1 cellular context compared by ENCODE assay signal in the genomic region with DNA sequence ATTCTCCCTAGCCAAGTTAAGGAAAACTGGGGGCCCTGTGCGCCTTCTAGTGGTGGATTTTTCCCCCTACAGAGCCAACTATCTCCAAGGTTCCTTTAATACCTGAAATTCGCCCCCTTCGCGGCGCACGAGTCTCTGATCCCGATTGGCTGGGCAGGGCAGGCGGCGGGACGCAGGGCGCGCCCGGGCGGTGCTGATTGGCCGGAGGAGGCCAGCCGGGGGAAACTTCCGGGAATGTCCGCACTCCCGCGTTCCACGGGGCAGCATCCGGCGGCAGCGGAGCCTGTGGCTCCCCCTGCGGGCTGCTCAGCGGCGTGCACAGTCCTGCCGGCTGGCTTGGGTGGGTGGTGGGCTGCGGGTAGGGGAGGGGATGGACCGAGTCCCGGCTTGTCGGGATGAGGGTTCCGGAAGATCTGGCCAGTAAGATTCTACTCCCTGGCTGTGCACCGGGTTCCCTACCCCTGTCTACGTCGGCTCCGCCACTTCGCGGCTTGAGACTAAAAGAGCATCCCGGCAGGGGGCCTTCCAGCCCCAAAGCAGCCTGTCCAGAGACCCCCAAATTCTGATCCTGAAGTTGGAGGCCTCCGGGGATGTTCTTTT.
A peak's percentile ranks its signal among the peaks of the same experiment; 100 is the strongest.
TF ChIP-seq lines count a peak whose summit lies in the region.

NABP2 (plus strand) TSS at position 241 of the 600 bp plus-strand sequence. CDS start 515 bp downstream, outside the sequence.

TF ChIP-seq in HepG2, 621 proteins besides CTCF, POLR2A, EP300 and RAD21 (continued from another document and continues in another):
- TF ChIP-seq ZNF503 (CRISPR knock-in tag; IDR thresholded peaks at IDR 0.05) (no peak), ZNF530 (CRISPR knock-in tag; IDR thresholded peaks at IDR 0.05; ENCODE audit: low read depth) (no peak), ZSCAN20 (CRISPR knock-in tag; IDR thresholded peaks at IDR 0.05; ENCODE audit: borderline replicate concordance) (no peak), ZFAT (CRISPR knock-in tag; conservative IDR thresholded peaks at IDR 0.05) (no peak), FOXA1 (IDR thresholded peaks at IDR 0.05) (no peak), FOXA1 (CRISPR knock-in tag; IDR thresholded peaks at IDR 0.05) (no peak), YEATS4 (CRISPR knock-in tag; IDR thresholded peaks at IDR 0.05; ENCODE audit: borderline replicate concordance) (peak; percentile 64; the same call in 1 of the 2 replicates), TBL1XR1 (IDR thresholded peaks at IDR 0.05; ENCODE audit: borderline replicate concordance, low read length, partially characterized antibody) (no peak), NRL (CRISPR knock-in tag; IDR thresholded peaks at IDR 0.05; ENCODE audit: borderline replicate concordance) (no peak), ZNF850 (CRISPR knock-in tag; conservative IDR thresholded peaks at IDR 0.05) (no peak), MBD4 (IDR thresholded peaks at IDR 0.05; ENCODE audit: borderline replicate concordance, low read length) (no peak), POGZ (CRISPR knock-in tag; IDR thresholded peaks at IDR 0.05) (peak; percentile 90), TEAD3 (CRISPR knock-in tag; optimal IDR thresholded peaks at IDR 0.05; ENCODE audit: borderline replicate concordance) (peak; percentile 90), TBP (CRISPR knock-in tag; IDR thresholded peaks at IDR 0.05) (no peak), ZNF274 (CRISPR knock-in tag; IDR thresholded peaks at IDR 0.05) (no peak), ZNF605 (CRISPR knock-in tag; IDR thresholded peaks at IDR 0.05) (peak; percentile 92), TCF7L2 (IDR thresholded peaks at IDR 0.05; ENCODE audit: low read depth, low read length) (no peak), FOXK1 (CRISPR knock-in tag; IDR thresholded peaks at IDR 0.05; ENCODE audit: borderline replicate concordance, low read depth) (peak; percentile 54), ZFYVE20 (CRISPR knock-in tag; IDR thresholded peaks at IDR 0.05; ENCODE audit: borderline replicate concordance, low read depth) (no peak), REXO4 (CRISPR knock-in tag; IDR thresholded peaks at IDR 0.05; ENCODE audit: borderline replicate concordance) (no peak), ZNF607 (CRISPR knock-in tag; IDR thresholded peaks at IDR 0.05; ENCODE audit: borderline replicate concordance) (0 out of 2 replicates have a peak, but pooled peaks have one; percentile 55), ZNF501 (CRISPR knock-in tag; IDR thresholded peaks at IDR 0.05) (peak; percentile 86), NFE2L2 (IDR thresholded peaks at IDR 0.05; ENCODE audit: low read length) (no peak), NCOA2 (CRISPR knock-in tag; IDR thresholded peaks at IDR 0.05) (no peak), MAFK (conservative IDR thresholded peaks at IDR 0.05 in 1 of 2, IDR thresholded peaks at IDR 0.05 in 1 of 2; ENCODE audit: low read length in 2 of 2) (no peak), ERF (CRISPR knock-in tag; IDR thresholded peaks at IDR 0.05) (peak; percentile 66), ZNF276 (CRISPR knock-in tag; IDR thresholded peaks at IDR 0.05; ENCODE audit: low read depth) (no peak), ZNF775 (CRISPR knock-in tag; IDR thresholded peaks at IDR 0.05; ENCODE audit: borderline replicate concordance) (no peak), THYN1 (CRISPR knock-in tag; IDR thresholded peaks at IDR 0.05; ENCODE audit: borderline replicate concordance, low read depth) (no peak), KLF15 (CRISPR knock-in tag; IDR thresholded peaks at IDR 0.05; ENCODE audit: borderline replicate concordance) (no peak), FOXO1 (CRISPR knock-in tag; IDR thresholded peaks at IDR 0.05) (0 out of 2 replicates have a peak, but pooled peaks have one; percentile 36), ZBTB4 (CRISPR knock-in tag; IDR thresholded peaks at IDR 0.05; ENCODE audit: borderline replicate concordance) (no peak), KAT8 (CRISPR knock-in tag; IDR thresholded peaks at IDR 0.05) (peak; percentile 88), ZBTB21 (CRISPR knock-in tag; IDR thresholded peaks at IDR 0.05) (0 out of 2 replicates have a peak, but pooled peaks have one; percentile 40), ZKSCAN5 (CRISPR knock-in tag; IDR thresholded peaks at IDR 0.05) (no peak), SNRNP70 (IDR thresholded peaks at IDR 0.05; ENCODE audit: low read depth, low read length) (no peak), CSRNP2 (CRISPR knock-in tag; conservative IDR thresholded peaks at IDR 0.05; ENCODE audit: low read depth) (no peak), ZNF598 (CRISPR knock-in tag; IDR thresholded peaks at IDR 0.05; ENCODE audit: borderline replicate concordance) (no peak), NR1H2 (CRISPR knock-in tag; IDR thresholded peaks at IDR 0.05; ENCODE audit: borderline replicate concordance, low read depth) (no peak)
- TF ChIP-seq, protein P1, sequence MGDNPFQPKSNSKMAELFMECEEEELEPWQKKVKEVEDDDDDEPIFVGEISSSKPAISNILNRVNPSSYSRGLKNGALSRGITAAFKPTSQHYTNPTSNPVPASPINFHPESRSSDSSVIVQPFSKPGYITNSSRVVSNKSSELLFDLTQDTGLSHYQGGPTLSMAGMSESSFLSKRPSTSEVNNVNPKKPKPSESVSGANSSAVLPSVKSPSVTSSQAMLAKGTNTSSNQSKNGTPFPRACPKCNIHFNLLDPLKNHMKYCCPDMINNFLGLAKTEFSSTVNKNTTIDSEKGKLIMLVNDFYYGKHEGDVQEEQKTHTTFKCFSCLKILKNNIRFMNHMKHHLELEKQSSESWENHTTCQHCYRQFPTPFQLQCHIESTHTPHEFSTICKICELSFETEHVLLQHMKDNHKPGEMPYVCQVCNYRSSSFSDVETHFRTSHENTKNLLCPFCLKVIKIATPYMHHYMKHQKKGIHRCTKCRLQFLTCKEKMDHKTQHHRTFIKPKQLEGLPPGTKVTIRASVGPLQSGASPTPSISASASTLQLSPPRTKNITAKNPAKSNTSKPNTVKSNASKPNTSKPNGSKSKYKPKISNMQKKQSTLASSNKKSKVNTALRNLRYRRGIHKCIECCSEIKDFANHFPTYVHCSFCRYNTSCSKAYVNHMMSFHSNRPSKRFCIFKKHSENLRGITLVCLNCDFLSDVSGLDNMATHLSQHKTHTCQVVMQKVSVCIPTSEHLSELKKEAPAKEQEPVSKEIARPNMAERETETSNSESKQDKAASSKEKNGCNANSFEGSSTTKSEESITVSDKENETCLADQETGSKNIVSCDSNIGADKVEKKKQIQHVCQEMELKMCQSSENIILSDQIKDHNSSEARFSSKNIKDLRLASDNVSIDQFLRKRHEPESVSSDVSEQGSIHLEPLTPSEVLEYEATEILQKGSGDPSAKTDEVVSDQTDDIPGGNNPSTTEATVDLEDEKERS (CRISPR knock-in tag; IDR thresholded peaks at IDR 0.05): peak; percentile 24; the same call in 1 of the 2 replicates
- TF ChIP-seq, protein P2, sequence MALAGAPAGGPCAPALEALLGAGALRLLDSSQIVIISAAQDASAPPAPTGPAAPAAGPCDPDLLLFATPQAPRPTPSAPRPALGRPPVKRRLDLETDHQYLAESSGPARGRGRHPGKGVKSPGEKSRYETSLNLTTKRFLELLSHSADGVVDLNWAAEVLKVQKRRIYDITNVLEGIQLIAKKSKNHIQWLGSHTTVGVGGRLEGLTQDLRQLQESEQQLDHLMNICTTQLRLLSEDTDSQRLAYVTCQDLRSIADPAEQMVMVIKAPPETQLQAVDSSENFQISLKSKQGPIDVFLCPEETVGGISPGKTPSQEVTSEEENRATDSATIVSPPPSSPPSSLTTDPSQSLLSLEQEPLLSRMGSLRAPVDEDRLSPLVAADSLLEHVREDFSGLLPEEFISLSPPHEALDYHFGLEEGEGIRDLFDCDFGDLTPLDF (CRISPR knock-in tag; IDR thresholded peaks at IDR 0.05): peak; percentile 88
- TF ChIP-seq, protein P3, sequence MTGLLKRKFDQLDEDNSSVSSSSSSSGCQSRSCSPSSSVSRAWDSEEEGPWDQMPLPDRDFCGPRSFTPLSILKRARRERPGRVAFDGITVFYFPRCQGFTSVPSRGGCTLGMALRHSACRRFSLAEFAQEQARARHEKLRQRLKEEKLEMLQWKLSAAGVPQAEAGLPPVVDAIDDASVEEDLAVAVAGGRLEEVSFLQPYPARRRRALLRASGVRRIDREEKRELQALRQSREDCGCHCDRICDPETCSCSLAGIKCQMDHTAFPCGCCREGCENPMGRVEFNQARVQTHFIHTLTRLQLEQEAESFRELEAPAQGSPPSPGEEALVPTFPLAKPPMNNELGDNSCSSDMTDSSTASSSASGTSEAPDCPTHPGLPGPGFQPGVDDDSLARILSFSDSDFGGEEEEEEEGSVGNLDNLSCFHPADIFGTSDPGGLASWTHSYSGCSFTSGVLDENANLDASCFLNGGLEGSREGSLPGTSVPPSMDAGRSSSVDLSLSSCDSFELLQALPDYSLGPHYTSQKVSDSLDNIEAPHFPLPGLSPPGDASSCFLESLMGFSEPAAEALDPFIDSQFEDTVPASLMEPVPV (CRISPR knock-in tag; IDR thresholded peaks at IDR 0.05): no peak
- TF ChIP-seq, protein P4, sequence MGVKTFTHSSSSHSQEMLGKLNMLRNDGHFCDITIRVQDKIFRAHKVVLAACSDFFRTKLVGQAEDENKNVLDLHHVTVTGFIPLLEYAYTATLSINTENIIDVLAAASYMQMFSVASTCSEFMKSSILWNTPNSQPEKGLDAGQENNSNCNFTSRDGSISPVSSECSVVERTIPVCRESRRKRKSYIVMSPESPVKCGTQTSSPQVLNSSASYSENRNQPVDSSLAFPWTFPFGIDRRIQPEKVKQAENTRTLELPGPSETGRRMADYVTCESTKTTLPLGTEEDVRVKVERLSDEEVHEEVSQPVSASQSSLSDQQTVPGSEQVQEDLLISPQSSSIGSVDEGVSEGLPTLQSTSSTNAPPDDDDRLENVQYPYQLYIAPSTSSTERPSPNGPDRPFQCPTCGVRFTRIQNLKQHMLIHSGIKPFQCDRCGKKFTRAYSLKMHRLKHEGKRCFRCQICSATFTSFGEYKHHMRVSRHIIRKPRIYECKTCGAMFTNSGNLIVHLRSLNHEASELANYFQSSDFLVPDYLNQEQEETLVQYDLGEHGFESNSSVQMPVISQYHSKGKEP (CRISPR knock-in tag; IDR thresholded peaks at IDR 0.05): no peak
- TF ChIP-seq, protein P5, sequence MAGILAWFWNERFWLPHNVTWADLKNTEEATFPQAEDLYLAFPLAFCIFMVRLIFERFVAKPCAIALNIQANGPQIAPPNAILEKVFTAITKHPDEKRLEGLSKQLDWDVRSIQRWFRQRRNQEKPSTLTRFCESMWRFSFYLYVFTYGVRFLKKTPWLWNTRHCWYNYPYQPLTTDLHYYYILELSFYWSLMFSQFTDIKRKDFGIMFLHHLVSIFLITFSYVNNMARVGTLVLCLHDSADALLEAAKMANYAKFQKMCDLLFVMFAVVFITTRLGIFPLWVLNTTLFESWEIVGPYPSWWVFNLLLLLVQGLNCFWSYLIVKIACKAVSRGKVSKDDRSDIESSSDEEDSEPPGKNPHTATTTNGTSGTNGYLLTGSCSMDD (CRISPR knock-in tag; IDR thresholded peaks at IDR 0.05): no peak
